ENCODE assay signal across 1 cellular context in genomic region chr19:57389730-57390598, GRCh38.
TF ChIP-seq lines count a peak whose summit lies in the region.

Gene ZNF548, plus strand, starts transcription at chr19:57389854. Its CDS starts 246 bp downstream, at chr19:57390100.

TF ChIP-seq in HCT116, 20 proteins besides CTCF, POLR2A, EP300 and RAD21 (continued from another document):
- no peak for TF ChIP-seq REST (IDR thresholded peaks at IDR 0.05; ENCODE audit: low read depth)
- TF ChIP-seq FOSL1 (IDR thresholded peaks at IDR 0.05; ENCODE audit: low read depth): no peak
